ENCODE assay signal across 8 cellular contexts in genomic region chr2:235670974-235671787, GRCh38.
A peak's percentile ranks its signal among the peaks of the same experiment; 100 is the strongest.
DNase-seq lines count a peak whose midpoint lies in the region; ATAC-seq, FAIRE-seq and TF ChIP-seq lines count a peak whose summit lies in the region.

No MANE protein-coding gene starts in this region.

- peaks cover 34% of the 10 kb centered on the region for H3K4me1 Mint-ChIP-seq in mesothelial cell of epicardium

- no peak for FAIRE-seq in A549 (lab: Jason Lieb, UNC)
- FAIRE-seq in HTR-8/SVneo (lab: Jason Lieb, UNC) = peak; percentile 13

- POLR2A ChIA-PET in A549 (lab: Yijun Ruan, JAX) = no interaction called here

- no peak for DNase-seq in A549 (ENCODE audit: low read depth in 1 of 2, low spot score in 1 of 2)
- no peak for DNase-seq in HTR-8/SVneo (ENCODE audit: insufficient read length, low spot score)
- no peak for DNase-seq in breast epithelium (ENCODE audit: low spot score in 2 of 2)
- DNase-seq in mesothelial cell of epicardium (ENCODE audit: low spot score in 2 of 2, unreplicated experiment in 2 of 2) = no peak
- DNase-seq in SIG-M5 (lab: John Stamatoyannopoulos, UW) = no peak
- no peak for DNase-seq in SHP77 treated with DMSO at 0.1 percent for 48 hours (lab: John Stamatoyannopoulos, UW)
- no peak for DNase-seq in activated CD4-positive, alpha-beta T cell treated with anti-CD3 and anti-CD28 coated beads, Interleukin-2, amount 50 U/mL, for 1 hour

- TF ChIP-seq POLR2A in A549 (IDR thresholded peaks at IDR 0.05; ENCODE audit: low read length) = no peak
- no peak for TF ChIP-seq POLR2A in breast epithelium (IDR thresholded peaks at IDR 0.05)

- no peak for TF ChIP-seq RAD21 in A549 (conservative IDR thresholded peaks at IDR 0.05 in 1 of 2, IDR thresholded peaks at IDR 0.05 in 1 of 2)

- H3K4me3 ChIP-seq in A549 = peak overlapping the region; percentile 83
- peak overlapping the region; percentile 58 to 80 (median 59) for H3K4me3 ChIP-seq in breast epithelium

- H3K4me2 ChIP-seq in A549 = peak overlapping the region; percentile 98

- no peak for TF ChIP-seq EP300 in A549 (IDR thresholded peaks at IDR 0.05)

- TF ChIP-seq CTCF in A549 (IDR thresholded peaks at IDR 0.05) (no peak; the same call in 1 of the 3 replicates), breast epithelium (IDR thresholded peaks at IDR 0.05) (no peak), mesothelial cell of epicardium (IDR thresholded peaks at IDR 0.05; ENCODE audit: unreplicated experiment) (no peak)

- ATAC-seq in A549 (no peak), GM18858 (IDR thresholded peaks at IDR 0.05; ENCODE audit: unreplicated experiment) (no peak)

- CTCF ChIA-PET in A549 (lab: Yijun Ruan, JAX) = interaction anchor here (0.6 to 4.1 kb wide), 11 partner anchors 9 to 76 kb away, joined by 3 to 34 read pairs (median 3); no protein-coding TSS in a partner anchor

- peak overlapping the region in 1 of 2 experiments; percentile 87; a peak in 3 of 6 replicates for H3K27ac ChIP-seq in A549
- peak overlapping the region in 1 of 2 donors; percentile 69 for H3K27ac ChIP-seq in breast epithelium

- H3K27me3 ChIP-seq in breast epithelium = no peaks in the 10 kb centered on the region

- H3K4me1 ChIP-seq in A549 = peaks cover 15% of the 10 kb centered on the region
- peaks cover 0 to 2% of the 10 kb centered on the region in 2 donors for H3K4me1 ChIP-seq in breast epithelium

- no peaks in the 10 kb centered on the region for H3K9me3 Mint-ChIP-seq in mesothelial cell of epicardium

- no peaks in the 10 kb centered on the region for H3K36me3 Mint-ChIP-seq in mesothelial cell of epicardium

- no peak overlapping the region for H3K27ac Mint-ChIP-seq in mesothelial cell of epicardium

- 74% methylated on average over 26 of the region's 64 CpGs for WGBS in A549 (ENCODE audit: missing lambda C conversion rate)

- H3K27me3 Mint-ChIP-seq in mesothelial cell of epicardium (ENCODE audit: low read depth) = peaks cover 23% of the 10 kb centered on the region

- H3K36me3 ChIP-seq in breast epithelium = no peaks in the 10 kb centered on the region

- H3K4me3 Mint-ChIP-seq in mesothelial cell of epicardium = peak overlapping the region; percentile 71

- H3K9me3 ChIP-seq in A549 = no peaks in the 10 kb centered on the region
- no peaks in the 10 kb centered on the region for H3K9me3 ChIP-seq in breast epithelium

- intact Hi-C loops in breast epithelium (cut with DNase I; ENCODE audit: low total_unique reads) = no loop called here

TF ChIP-seq in A549, 52 proteins besides CTCF, POLR2A, EP300 and RAD21:
- no peak for TF ChIP-seq SMC3 (IDR thresholded peaks at IDR 0.05)
- no peak for TF ChIP-seq RFX5 (IDR thresholded peaks at IDR 0.05)
- TF ChIP-seq MAX (IDR thresholded peaks at IDR 0.05) = no peak
- TF ChIP-seq BCL3 (IDR thresholded peaks at IDR 0.05) = no peak
- no peak for TF ChIP-seq TFCP2L1 (CRISPR knock-in tag; IDR thresholded peaks at IDR 0.05)
- no peak for TF ChIP-seq POLR2AphosphoS2 (conservative IDR thresholded peaks at IDR 0.05; ENCODE audit: low read length)
- no peak for TF ChIP-seq CEBPB (IDR thresholded peaks at IDR 0.05)
- no peak for TF ChIP-seq GATA3 (IDR thresholded peaks at IDR 0.05; ENCODE audit: borderline replicate concordance)
- TF ChIP-seq ESRRA (IDR thresholded peaks at IDR 0.05; ENCODE audit: borderline replicate concordance, low read length) = no peak
- no peak for TF ChIP-seq FOSB (CRISPR knock-in tag; IDR thresholded peaks at IDR 0.05)
